In genomic region chr18:33288082-33288716, GRCh38 we compare ENCODE assay signal across 3 cellular contexts.
TF ChIP-seq lines count a peak whose summit lies in the region.

No MANE protein-coding gene starts in this region.

TF ChIP-seq in HepG2, 621 proteins besides CTCF, POLR2A, EP300 and RAD21:
- TF ChIP-seq ZNF576 (CRISPR knock-in tag; IDR thresholded peaks at IDR 0.05) (no peak), CREM (IDR thresholded peaks at IDR 0.05) (no peak), CREM (CRISPR knock-in tag; IDR thresholded peaks at IDR 0.05) (no peak), DDIT3 (CRISPR knock-in tag; IDR thresholded peaks at IDR 0.05) (no peak), KDM5A (IDR thresholded peaks at IDR 0.05; ENCODE audit: borderline replicate concordance, low read length) (no peak), ZNF24 (IDR thresholded peaks at IDR 0.05) (no peak), HNRNPK (IDR thresholded peaks at IDR 0.05; ENCODE audit: low read depth, low read length, poor library complexity, severe bottlenecking) (peak; percentile 89)

TF ChIP-seq in WTC11, 78 proteins besides CTCF, POLR2A, EP300 and RAD21:
- no peak for TF ChIP-seq RORB (CRISPR knock-in tag; IDR thresholded peaks at IDR 0.05)

TF ChIP-seq in H1, 55 proteins besides CTCF, POLR2A, EP300 and RAD21:
- TF ChIP-seq TAF7 (optimal IDR thresholded peaks at IDR 0.05; ENCODE audit: borderline replicate concordance, low read depth, low read length) (no peak), RXRA (IDR thresholded peaks at IDR 0.05; ENCODE audit: insufficient read depth, low read depth, low read length) (no peak), JUND (IDR thresholded peaks at IDR 0.05; ENCODE audit: low read length) (no peak), CBX5 (IDR thresholded peaks at IDR 0.05; ENCODE audit: low read depth, low read length) (no peak), MAFK (IDR thresholded peaks at IDR 0.05; ENCODE audit: low read depth, low read length) (no peak), SIX5 (IDR thresholded peaks at IDR 0.05; ENCODE audit: low read depth, low read length) (no peak), KDM4A (IDR thresholded peaks at IDR 0.05; ENCODE audit: low read depth, low read length, severe bottlenecking) (no peak), GTF2F1 (IDR thresholded peaks at IDR 0.05; ENCODE audit: borderline replicate concordance, low read depth, low read length) (no peak), USF2 (IDR thresholded peaks at IDR 0.05; ENCODE audit: low read length) (no peak), CBX8 (IDR thresholded peaks at IDR 0.05; ENCODE audit: borderline replicate concordance, low read depth, low read length) (no peak), TCF12 (IDR thresholded peaks at IDR 0.05; ENCODE audit: low read depth, low read length) (no peak), TBP (IDR thresholded peaks at IDR 0.05; ENCODE audit: low read depth, low read length) (no peak), CEBPB (IDR thresholded peaks at IDR 0.05; ENCODE audit: low read depth, low read length) (no peak), EGR1 (IDR thresholded peaks at IDR 0.05; ENCODE audit: borderline replicate concordance, low read depth, low read length) (no peak), ATF3 (IDR thresholded peaks at IDR 0.05; ENCODE audit: insufficient read depth, low read depth, low read length) (no peak), CHD1 (IDR thresholded peaks at IDR 0.05; ENCODE audit: low read depth, low read length) (no peak), ASH2L (IDR thresholded peaks at IDR 0.05; ENCODE audit: low read length) (no peak), HDAC2 (IDR thresholded peaks at IDR 0.05; ENCODE audit: borderline replicate concordance in 1 of 2, low read depth in 2 of 2, low read length in 2 of 2) (no peak), EZH2 (IDR thresholded peaks at IDR 0.05; ENCODE audit: low read depth, low read length, severe bottlenecking) (no peak)
